Comparison of ENCODE assay signal across 11 cellular contexts in genomic region chr13:43041368-43041921, GRCh38. TPM values are rescaled to one million over a fixed set of nuclear protein-coding genes. Genes with fewer than 3 reads are reported as not detected.
A peak's percentile ranks its signal among the peaks of the same experiment; 100 is the strongest.
DNase-seq lines count a peak whose midpoint lies in the region; ATAC-seq, FAIRE-seq and TF ChIP-seq lines count a peak whose summit lies in the region.
"Had no signal": no experiment of that assay in that cellular context is flagged by ENCODE, and none has a peak within 500 bp of the region (broad histone marks: within the 10 kb centered on the region; RNA-seq: fewer than 3 reads in every experiment).

No MANE protein-coding gene starts in this region.

- intact Hi-C loops in CD4-positive, alpha-beta T cell (cut with DNase I, micrococcal nuclease) = no loop called here
- intact Hi-C loops in GM12878 (cut with micrococcal nuclease; ENCODE audit: unreplicated experiment) = loop anchor here (10.0 kb wide), 1 partner anchor 767 kb away; the partner anchor contains the start of gene AKAP11
- intact Hi-C loops in activated CD8-positive, alpha-beta T cell treated with anti-CD3 and anti-CD28 coated beads for 36 hours (cut with micrococcal nuclease) = no loop called here

- peaks cover 0 to 4% of the 10 kb centered on the region in 2 experiments; a peak in 2 of 4 replicates for H3K36me3 ChIP-seq in GM12878 (ENCODE audit: control insufficient read depth in 2 of 2, insufficient read depth in 2 of 2, low read length in 1 of 2)

- RAD21 ChIA-PET in GM12878 (lab: Charles Lee; ENCODE audit: unreplicated experiment) = interaction anchor here (1.0 to 2.0 kb wide), 7 partner anchors 10 to 72 kb away, joined by 3 to 7 read pairs (median 4); no protein-coding TSS in a partner anchor

- TF ChIP-seq POLR2A in GM12878 (IDR thresholded peaks at IDR 0.05; ENCODE audit: low read depth, low read length) = no peak

- H3K9ac ChIP-seq in GM12878 (ENCODE audit: control insufficient read depth, insufficient read depth, low read length) = no peak overlapping the region

- 0% methylated on average over 1 of the region's 1 CpG for WGBS in GM12878 (ENCODE audit: insufficient coverage, insufficient replicate concordance, low lambda C conversion rate, missing lambda C conversion rate)

- H2AFZ ChIP-seq in GM12878 (ENCODE audit: control insufficient read depth, low read depth, low read length) = no peak overlapping the region

- H4K20me1 ChIP-seq in GM12878 (ENCODE audit: control insufficient read depth, insufficient read depth) = no peaks in the 10 kb centered on the region

- H3K4me1 Mint-ChIP-seq in CD4-positive, alpha-beta T cell (ENCODE audit: low read depth) = peaks cover 79% of the 10 kb centered on the region
- H3K4me1 Mint-ChIP-seq in activated CD8-positive, alpha-beta T cell treated with anti-CD3 and anti-CD28 coated beads for 36 hours (ENCODE audit: low read depth) = peaks cover 50% of the 10 kb centered on the region

- CTCF ChIA-PET in CD4-positive, alpha-beta T cell (lab: Charles Lee) = no interaction called here
- CTCF ChIA-PET in GM12878 (lab: Yijun Ruan, JAX) = interaction anchor here (1.0 to 1.6 kb wide), 5 partner anchors 9 to 71 kb away, joined by 3 to 4 read pairs (median 3); no protein-coding TSS in a partner anchor
- CTCF ChIA-PET in activated CD8-positive, alpha-beta T cell treated with anti-CD3 and anti-CD28 coated beads for 36 hours (lab: Charles Lee) = no interaction called here

- H3K4me3 ChIP-seq in GM12878 = no peak overlapping the region
- H3K4me3 ChIP-seq: SJSA1, stomach had no signal

- H3K27me3 Mint-ChIP-seq in CD4-positive, alpha-beta T cell = no peaks in the 10 kb centered on the region
- no peaks in the 10 kb centered on the region for H3K27me3 Mint-ChIP-seq in activated CD8-positive, alpha-beta T cell treated with anti-CD3 and anti-CD28 coated beads for 36 hours

- peaks cover 33% of the 10 kb centered on the region for H3K79me2 ChIP-seq in GM12878 (ENCODE audit: control insufficient read depth, insufficient read depth, low read length)

- SMC1A ChIA-PET in GM12878 (lab: Charles Lee; ENCODE audit: uncharacterized antibody, unreplicated experiment) = interaction anchor here (0.7 to 2.5 kb wide), 6 partner anchors 10 to 70 kb away, joined by 3 to 17 read pairs (median 4); no protein-coding TSS in a partner anchor

- TF ChIP-seq EP300 in GM12878 (IDR thresholded peaks at IDR 0.05; ENCODE audit: borderline replicate concordance in 1 of 2, control insufficient read depth in 1 of 2, low read depth in 2 of 2, low read length in 2 of 2) = no peak

- peak overlapping the region; percentile 94 for H3K27ac Mint-ChIP-seq in CD4-positive, alpha-beta T cell
- H3K27ac Mint-ChIP-seq in activated CD8-positive, alpha-beta T cell treated with anti-CD3 and anti-CD28 coated beads for 36 hours = no peak overlapping the region

- no peak for TF ChIP-seq CTCF in CD4-positive, alpha-beta T cell (IDR thresholded peaks at IDR 0.05)
- no peak for TF ChIP-seq CTCF in GM12878 (IDR thresholded peaks at IDR 0.05 in 2 of 3, conservative IDR thresholded peaks at IDR 0.05 in 1 of 3; ENCODE audit: control insufficient read depth in 2 of 3, extremely low read depth in 1 of 3, insufficient read depth in 1 of 3, low read depth in 3 of 3, low read length in 3 of 3)
- TF ChIP-seq CTCF in activated CD8-positive, alpha-beta T cell treated with anti-CD3 and anti-CD28 coated beads for 36 hours (IDR thresholded peaks at IDR 0.05) = no peak

- H3K27ac ChIP-seq in CD4-positive, alpha-beta T cell (ENCODE audit: low read depth, low read length) = no peak overlapping the region
- peak overlapping the region; percentile 41 for H3K27ac ChIP-seq in GM12878 (ENCODE audit: control insufficient read depth, insufficient read depth)
- H3K27ac ChIP-seq: SJSA1, stomach had no signal

- no peak overlapping the region for H3K4me3 Mint-ChIP-seq in CD4-positive, alpha-beta T cell
- no peak overlapping the region for H3K4me3 Mint-ChIP-seq in activated CD8-positive, alpha-beta T cell treated with anti-CD3 and anti-CD28 coated beads for 36 hours

- H3K4me2 ChIP-seq in GM12878 (ENCODE audit: control insufficient read depth, insufficient read depth) = peak overlapping the region; percentile 56; the same call in 1 of the 2 replicates

- ATAC-seq in CD4-positive, alpha-beta T cell (ENCODE audit: poor library complexity) = no peak
- ATAC-seq in GM19043 (IDR thresholded peaks at IDR 0.05; ENCODE audit: low read depth, unreplicated experiment) (peak; percentile 58), HG02852 (IDR thresholded peaks at IDR 0.05; ENCODE audit: unreplicated experiment) (peak; percentile 61), GM12878 (peak; percentile 65)
- ATAC-seq in activated CD8-positive, alpha-beta T cell treated with anti-CD3 and anti-CD28 coated beads for 36 hours = no peak

- peaks cover 48% of the 10 kb centered on the region for H3K4me1 ChIP-seq in GM12878 (ENCODE audit: control insufficient read depth, insufficient read depth, low read length)

- H3K36me3 Mint-ChIP-seq in CD4-positive, alpha-beta T cell (ENCODE audit: low read depth) = peaks cover 59% of the 10 kb centered on the region
- peaks cover 12% of the 10 kb centered on the region for H3K36me3 Mint-ChIP-seq in activated CD8-positive, alpha-beta T cell treated with anti-CD3 and anti-CD28 coated beads for 36 hours (ENCODE audit: low read depth)

- POLR2A ChIA-PET in CD4-positive, alpha-beta T cell (lab: Charles Lee) = interaction anchor here (2.3 kb wide), 1 partner anchor 49 kb away, joined by 10 read pairs; the partner anchor contains the start of gene EPSTI1
- POLR2A ChIA-PET in GM12878 (lab: Charles Lee) = no interaction called here
- POLR2A ChIA-PET in activated CD8-positive, alpha-beta T cell treated with anti-CD3 and anti-CD28 coated beads for 36 hours (lab: Charles Lee) = no interaction called here

- TF ChIP-seq RAD21 in GM12878 (IDR thresholded peaks at IDR 0.05; ENCODE audit: insufficient read depth, low read depth, low read length) = no peak

- no peak for FAIRE-seq in GM12878 (lab: Jason Lieb, UNC)

- no peaks in the 10 kb centered on the region for H3K9me3 ChIP-seq in CD4-positive, alpha-beta T cell (ENCODE audit: control insufficient read depth, low read length)
- no peaks in the 10 kb centered on the region for H3K9me3 ChIP-seq in GM12878 (replicated peaks; ENCODE audit: control insufficient read depth, insufficient read depth, low read length)
- H3K9me3 ChIP-seq: SJSA1, stomach had no signal

- in situ Hi-C loops in GM12878 (cut with MboI) = no loop called here

- no peaks in the 10 kb centered on the region for H3K9me3 Mint-ChIP-seq in CD4-positive, alpha-beta T cell
- H3K9me3 Mint-ChIP-seq in activated CD8-positive, alpha-beta T cell treated with anti-CD3 and anti-CD28 coated beads for 36 hours = no peaks in the 10 kb centered on the region

- no TSS peak for BruUV-seq in GM12878 (replicated peaks; lab: Mats Ljungman, UMichigan)

- no peaks in the 10 kb centered on the region for H3K27me3 ChIP-seq in CD4-positive, alpha-beta T cell (ENCODE audit: control insufficient read depth, insufficient read depth, low read length)
- no peaks in the 10 kb centered on the region for H3K27me3 ChIP-seq in GM12878 (replicated peaks in 1 of 2; ENCODE audit: control insufficient read depth in 2 of 2, insufficient read depth in 2 of 2, low read length in 1 of 2)
- H3K27me3 ChIP-seq: SJSA1, stomach had no signal

- DNase-seq in CD4-positive, alpha-beta T cell = no peak
- DNase-seq in GM12878 (ENCODE audit: low read depth, low spot score) = no peak
- no peak for DNase-seq in activated CD8-positive, alpha-beta T cell treated with anti-CD3 and anti-CD28 coated beads for 36 hours
- DNase-seq in NCI-H1436 (lab: John Stamatoyannopoulos, UW) = no peak
- DNase-seq in NCI-H446 (lab: John Stamatoyannopoulos, UW) = no peak
- no peak for DNase-seq in NCI-H1694 treated with DMSO at 0.1 percent for 48 hours (lab: John Stamatoyannopoulos, UW)
- DNase-seq: GOT3, stomach had no signal

RNA-seq across cellular contexts. Expression of gene DNAJC15, which starts 18.1 kb away (rescaled TPM):
- total RNA-seq in CD4-positive, alpha-beta T cell = 1 to 10 TPM; 6.8 to 7.6 TPM
- total RNA-seq in GM12878 (2013; cell fraction: nucleolus; rRNA removed) = 31.1 and 33.5 TPM in 2 replicates
- total RNA-seq in GM12878 (2014; rRNA removed) = 30.4 and 36.4 TPM in 2 replicates
- 15.1 and 16.5 TPM in 2 replicates for total RNA-seq in GM12878 (2014; rRNA removed; fragmentation: Illumina TruSeq; extraction: Trizol)
- 29.5 and 30.2 TPM in 2 replicates for total RNA-seq in GM12878 (2021)
- 3.7 TPM for polyA plus RNA-seq in GM12878 (2011; ENCODE audit: low read depth)
- 47.3 and 58.4 TPM in 2 replicates for polyA plus RNA-seq in GM12878 (2011; rRNA removed)
- 38.7 and 59.0 TPM in 2 replicates for polyA plus RNA-seq in GM12878 (2011; cell fraction: cytosol; rRNA removed)
- polyA plus RNA-seq in GM12878 (2011; cell fraction: nucleus; rRNA removed) = 26.1 and 29.6 TPM in 2 replicates
- polyA plus RNA-seq in GM12878 (2012) = 15.5 and 16.5 TPM in 2 replicates
- 13.1 TPM in 2 replicates for polyA plus RNA-seq in GM12878 (2014; fragmentation: Illumina TruSeq; extraction: Trizol)
- 100 to 1,000 TPM; 102 to 104 TPM for polyA plus RNA-seq in GM12878 (2014; fragmentation: Nextera tagmentation; extraction: Ambion mirVana)
- 50.4 and 52.6 TPM in 2 replicates for polyA plus RNA-seq in GM12878 (2014; rRNA removed)
- 10 to 100 TPM; 94.4 to 98.8 TPM for polyA plus RNA-seq in GM12878 (2016; fragmentation: Nextera tagmentation; extraction: Ambion mirVana)
- polyA minus RNA-seq in GM12878 (2011; rRNA and poly(A)+ RNA removed) = 20.0 and 24.4 TPM in 2 replicates
- 7.8 and 16.5 TPM in 2 replicates for polyA minus RNA-seq in GM12878 (2011; cell fraction: cytosol; rRNA and poly(A)+ RNA removed)
- 8.7 and 13.7 TPM in 2 replicates for polyA minus RNA-seq in GM12878 (2011; cell fraction: nucleus; rRNA and poly(A)+ RNA removed)
- total RNA-seq in activated CD8-positive, alpha-beta T cell treated with anti-CD3 and anti-CD28 coated beads for 36 hours = 10 to 100 TPM in 1 of 2 experiments, 1 to 10 TPM in 1; 8.9 to 10.6 TPM

RNA-seq across cellular contexts. Expression of gene EPSTI1, which starts 49.4 kb away (rescaled TPM):
- 10 to 100 TPM; 23.5 to 24.5 TPM for total RNA-seq in CD4-positive, alpha-beta T cell
- total RNA-seq in GM12878 (2013; cell fraction: nucleolus; rRNA removed) = 60.8 and 68.9 TPM in 2 replicates
- 22.0 and 24.9 TPM in 2 replicates for total RNA-seq in GM12878 (2014; rRNA removed)
- 26.4 and 32.0 TPM in 2 replicates for total RNA-seq in GM12878 (2014; rRNA removed; fragmentation: Illumina TruSeq; extraction: Trizol)
- 31.4 and 43.3 TPM in 2 replicates for total RNA-seq in GM12878 (2021)
- 12.9 TPM for polyA plus RNA-seq in GM12878 (2011; ENCODE audit: low read depth)
- 31.3 and 47.1 TPM in 2 replicates for polyA plus RNA-seq in GM12878 (2011; rRNA removed)
- polyA plus RNA-seq in GM12878 (2011; cell fraction: cytosol; rRNA removed) = 14.9 and 25.8 TPM in 2 replicates
- polyA plus RNA-seq in GM12878 (2011; cell fraction: nucleus; rRNA removed) = 25.8 and 27.6 TPM in 2 replicates
- 18.7 and 26.8 TPM in 2 replicates for polyA plus RNA-seq in GM12878 (2012)
- 32.0 and 42.2 TPM in 2 replicates for polyA plus RNA-seq in GM12878 (2014; fragmentation: Illumina TruSeq; extraction: Trizol)
- polyA plus RNA-seq in GM12878 (2014; fragmentation: Nextera tagmentation; extraction: Ambion mirVana) = 1 to 10 TPM; 4.7 to 8.9 TPM
- polyA plus RNA-seq in GM12878 (2014; rRNA removed) = 23.0 and 29.8 TPM in 2 replicates
- polyA plus RNA-seq in GM12878 (2016; fragmentation: Nextera tagmentation; extraction: Ambion mirVana) = 10 to 100 TPM; 14.2 to 14.6 TPM
- 12.1 and 13.1 TPM in 2 replicates for polyA minus RNA-seq in GM12878 (2011; rRNA and poly(A)+ RNA removed)
- 14.1 and 15.0 TPM in 2 replicates for polyA minus RNA-seq in GM12878 (2011; cell fraction: cytosol; rRNA and poly(A)+ RNA removed)
- 14.9 and 26.5 TPM in 2 replicates for polyA minus RNA-seq in GM12878 (2011; cell fraction: nucleus; rRNA and poly(A)+ RNA removed)
- 1 to 10 TPM; 8.4 to 9.7 TPM for total RNA-seq in activated CD8-positive, alpha-beta T cell treated with anti-CD3 and anti-CD28 coated beads for 36 hours

Comparison
In these comparisons a context has a peak if more than half of its experiments do, and no peak if none do; other contexts are left out.
1. ATAC-seq: peak in GM19043 (single experiment), HG02852 (single experiment) and GM12878 (single experiment); none in CD4-positive, alpha-beta T cell (single experiment) and activated CD8-positive, alpha-beta T cell treated with anti-CD3 and anti-CD28 coated beads for 36 hours (single experiment).